In the genomic region with DNA sequence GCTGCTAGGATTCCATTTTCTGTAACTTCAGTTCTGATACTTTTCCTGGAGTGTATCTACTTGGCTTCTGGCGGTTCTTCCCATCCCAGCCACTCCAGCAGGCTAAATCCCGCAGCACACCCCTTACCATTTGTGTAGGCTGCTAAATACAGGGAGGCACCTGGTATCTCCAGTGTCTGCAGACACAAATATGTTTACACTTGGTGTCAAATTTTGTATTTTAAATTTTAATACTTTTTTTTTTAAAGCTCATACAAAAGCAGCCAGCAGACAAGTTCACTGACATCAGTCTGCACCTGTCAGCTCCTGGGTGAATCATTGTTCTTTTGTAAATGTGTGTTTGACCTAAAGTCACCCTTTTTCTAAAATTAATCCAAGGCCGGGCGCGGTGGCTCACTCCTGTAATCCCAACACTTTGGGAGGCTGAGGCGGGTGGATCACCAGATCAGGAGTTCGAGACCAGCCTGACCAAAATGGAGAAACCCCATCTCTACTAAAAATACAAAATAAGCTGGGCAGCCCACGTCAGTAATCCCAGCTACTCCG, we compare ENCODE assay signal across 1 cellular context.
TF ChIP-seq lines count a peak whose summit lies in the region.

No MANE protein-coding gene starts in this region.

TF ChIP-seq in IMR-90, 13 proteins besides CTCF, POLR2A, EP300 and RAD21:
- no peak for TF ChIP-seq RFX5 (IDR thresholded peaks at IDR 0.05; ENCODE audit: low read depth, low read length)
- no peak for TF ChIP-seq RCOR1 (IDR thresholded peaks at IDR 0.05; ENCODE audit: insufficient replicate concordance, low read length)
- no peak for TF ChIP-seq NFE2L2 (IDR thresholded peaks at IDR 0.05; ENCODE audit: low read depth, low read length)
- no peak for TF ChIP-seq CHD1 (IDR thresholded peaks at IDR 0.05; ENCODE audit: low read depth, low read length)
- TF ChIP-seq, protein P1, sequence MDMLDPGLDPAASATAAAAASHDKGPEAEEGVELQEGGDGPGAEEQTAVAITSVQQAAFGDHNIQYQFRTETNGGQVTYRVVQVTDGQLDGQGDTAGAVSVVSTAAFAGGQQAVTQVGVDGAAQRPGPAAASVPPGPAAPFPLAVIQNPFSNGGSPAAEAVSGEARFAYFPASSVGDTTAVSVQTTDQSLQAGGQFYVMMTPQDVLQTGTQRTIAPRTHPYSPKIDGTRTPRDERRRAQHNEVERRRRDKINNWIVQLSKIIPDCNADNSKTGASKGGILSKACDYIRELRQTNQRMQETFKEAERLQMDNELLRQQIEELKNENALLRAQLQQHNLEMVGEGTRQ (IDR thresholded peaks at IDR 0.05; ENCODE audit: low read depth, low read length): no peak
- TF ChIP-seq SMC3 (IDR thresholded peaks at IDR 0.05; ENCODE audit: low read depth, low read length): no peak
- TF ChIP-seq FOS (IDR thresholded peaks at IDR 0.05; ENCODE audit: low read depth, low read length): no peak
- TF ChIP-seq MXI1 (IDR thresholded peaks at IDR 0.05; ENCODE audit: borderline replicate concordance, low read depth, low read length): no peak
- no peak for TF ChIP-seq CEBPB (IDR thresholded peaks at IDR 0.05; ENCODE audit: low read depth, low read length)
- TF ChIP-seq, protein P2, sequence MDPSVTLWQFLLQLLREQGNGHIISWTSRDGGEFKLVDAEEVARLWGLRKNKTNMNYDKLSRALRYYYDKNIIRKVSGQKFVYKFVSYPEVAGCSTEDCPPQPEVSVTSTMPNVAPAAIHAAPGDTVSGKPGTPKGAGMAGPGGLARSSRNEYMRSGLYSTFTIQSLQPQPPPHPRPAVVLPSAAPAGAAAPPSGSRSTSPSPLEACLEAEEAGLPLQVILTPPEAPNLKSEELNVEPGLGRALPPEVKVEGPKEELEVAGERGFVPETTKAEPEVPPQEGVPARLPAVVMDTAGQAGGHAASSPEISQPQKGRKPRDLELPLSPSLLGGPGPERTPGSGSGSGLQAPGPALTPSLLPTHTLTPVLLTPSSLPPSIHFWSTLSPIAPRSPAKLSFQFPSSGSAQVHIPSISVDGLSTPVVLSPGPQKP (IDR thresholded peaks at IDR 0.05; ENCODE audit: borderline replicate concordance, low read depth, low read length): no peak
- no peak for TF ChIP-seq MAFK (IDR thresholded peaks at IDR 0.05; ENCODE audit: low read depth, low read length)
- TF ChIP-seq BHLHE40 (IDR thresholded peaks at IDR 0.05; ENCODE audit: low read depth, low read length): no peak
- no peak for TF ChIP-seq MAZ (IDR thresholded peaks at IDR 0.05; ENCODE audit: borderline replicate concordance, low read depth, low read length)
TF ChIP-seq in IMR-90: peak in this region for 0.
